1 cellular context compared by ENCODE assay signal in the genomic region with DNA sequence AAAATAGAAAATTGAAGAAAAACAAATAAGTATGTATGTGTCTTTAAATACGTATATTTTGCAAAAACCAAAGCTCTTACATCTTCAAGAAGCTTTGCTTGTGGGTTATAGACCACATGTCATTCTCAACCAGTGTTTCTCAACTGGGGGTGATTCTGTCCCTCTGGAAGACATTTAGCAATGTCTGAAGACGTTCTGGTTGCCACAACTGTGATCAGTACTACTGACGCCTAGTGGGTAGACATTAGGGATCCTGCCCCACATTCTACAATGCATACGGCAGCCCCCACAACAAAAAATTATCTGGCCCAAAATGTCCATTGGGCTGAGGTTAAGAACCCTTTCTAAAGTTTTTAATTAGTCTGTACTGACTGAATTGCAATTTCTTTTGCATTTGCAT.
A peak's percentile ranks its signal among the peaks of the same experiment; 100 is the strongest.
TF ChIP-seq lines count a peak whose summit lies in the region.

No MANE protein-coding gene starts in this region.

TF ChIP-seq in HepG2, 621 proteins besides CTCF, POLR2A, EP300 and RAD21:
- TF ChIP-seq POGZ (CRISPR knock-in tag; IDR thresholded peaks at IDR 0.05) = no peak
- no peak for TF ChIP-seq SNRNP70 (IDR thresholded peaks at IDR 0.05; ENCODE audit: low read depth, low read length)
- no peak for TF ChIP-seq ZFY (CRISPR knock-in tag; IDR thresholded peaks at IDR 0.05)
- TF ChIP-seq RBM22 (optimal IDR thresholded peaks at IDR 0.05; ENCODE audit: low read length) = peak; percentile 58
